In the genomic region with DNA sequence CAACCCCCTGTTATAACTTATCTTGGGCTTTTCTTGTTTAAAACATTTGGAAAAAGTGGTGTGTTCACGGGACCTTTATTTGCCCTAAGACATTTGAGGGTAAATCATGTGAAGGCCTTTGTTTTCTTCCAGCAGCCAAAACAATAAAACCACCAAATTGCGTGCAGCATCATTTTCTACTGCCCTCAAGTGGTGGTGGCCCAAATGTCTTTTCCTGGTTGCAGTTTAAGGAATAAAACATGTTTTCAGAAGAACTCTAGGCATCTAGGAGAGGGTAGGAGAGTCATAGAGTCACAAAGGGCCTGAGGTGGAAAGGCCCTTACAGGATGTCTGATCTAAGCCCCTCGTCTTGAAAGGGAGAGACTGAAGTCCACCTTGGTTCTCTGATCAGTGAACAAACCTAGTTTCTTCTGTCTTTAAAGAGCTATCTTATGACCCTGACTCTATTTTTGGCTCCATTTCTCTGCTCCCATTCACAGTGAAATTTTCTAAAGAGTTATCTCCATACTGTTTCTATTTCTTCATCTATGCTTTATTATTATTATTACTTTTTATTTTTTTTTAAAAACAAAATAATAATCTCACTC, we compare ENCODE assay signal across 8 cellular contexts. TPM values are rescaled to one million over a fixed set of nuclear protein-coding genes. Genes with fewer than 3 reads are reported as not detected.
A peak's percentile ranks its signal among the peaks of the same experiment; 100 is the strongest.
DNase-seq lines count a peak whose midpoint lies in the region; ATAC-seq and TF ChIP-seq lines count a peak whose summit lies in the region.

No MANE protein-coding gene starts in this region.

- ATAC-seq in naive thymus-derived CD4-positive, alpha-beta T cell: peak; percentile 60
- ATAC-seq in HG03045 (IDR thresholded peaks at IDR 0.05; ENCODE audit: unreplicated experiment): no peak
- no peak for ATAC-seq in GM21737 (IDR thresholded peaks at IDR 0.05; ENCODE audit: unreplicated experiment)

- no peaks in the 10 kb centered on the region for H3K36me3 ChIP-seq in GM06990 (ENCODE audit: control insufficient read depth, insufficient read depth, low read length)
- H3K36me3 ChIP-seq in esophagus muscularis mucosa: no peaks in the 10 kb centered on the region
- no peaks in the 10 kb centered on the region for H3K36me3 ChIP-seq in naive thymus-derived CD4-positive, alpha-beta T cell (ENCODE audit: control insufficient read depth in 2 of 3, insufficient read depth in 3 of 3, low read length in 3 of 3)

- peaks cover 6 to 8% (median 7%) of the 10 kb centered on the region in 4 donors for H3K4me1 ChIP-seq in esophagus muscularis mucosa
- peaks cover 0 to 8% of the 10 kb centered on the region in 2 donors for H3K4me1 ChIP-seq in naive thymus-derived CD4-positive, alpha-beta T cell (ENCODE audit: control insufficient read depth in 2 of 2, insufficient read depth in 2 of 2, low read length in 2 of 2)

- no peaks in the 10 kb centered on the region for H3K27me3 Mint-ChIP-seq in activated CD4-positive, alpha-beta T cell treated with anti-CD3 and anti-CD28 coated beads, Interleukin-2, amount 10 ng/mL, durations not matched to agents 24 days and 14 days
- H3K27me3 Mint-ChIP-seq in naive thymus-derived CD4-positive, alpha-beta T cell: no peaks in the 10 kb centered on the region

- H3K4me3 ChIP-seq in AG04449 (ENCODE audit: low read depth, low read length) (no peak overlapping the region), GM06990 (replicated peaks; ENCODE audit: low read depth, low read length) (no peak overlapping the region), esophagus muscularis mucosa (no peak overlapping the region)
- H3K4me3 ChIP-seq in naive thymus-derived CD4-positive, alpha-beta T cell (ENCODE audit: low read length): no peak overlapping the region

- no peak overlapping the region for H3K27ac ChIP-seq in esophagus muscularis mucosa (replicated peaks in 1 of 4)
- H3K27ac ChIP-seq in naive thymus-derived CD4-positive, alpha-beta T cell (ENCODE audit: low read depth, low read length): no peak overlapping the region

- H3K9me3 Mint-ChIP-seq in activated CD4-positive, alpha-beta T cell treated with anti-CD3 and anti-CD28 coated beads, Interleukin-2, amount 10 ng/mL, durations not matched to agents 24 days and 14 days: no peaks in the 10 kb centered on the region
- H3K9me3 Mint-ChIP-seq in naive thymus-derived CD4-positive, alpha-beta T cell: no peaks in the 10 kb centered on the region

- 19% methylated on average over 3 of the region's 3 CpGs for WGBS in esophagus muscularis mucosa

- H3K27ac Mint-ChIP-seq in activated CD4-positive, alpha-beta T cell treated with anti-CD3 and anti-CD28 coated beads, Interleukin-2, amount 10 ng/mL, durations not matched to agents 24 days and 14 days: no peak overlapping the region
- peak overlapping the region in 5 of 9 donors; percentile 8 to 84 (median 25) for H3K27ac Mint-ChIP-seq in naive thymus-derived CD4-positive, alpha-beta T cell

- H3K9me3 ChIP-seq in esophagus muscularis mucosa: peaks cover 0 to 6% (median 0%) of the 10 kb centered on the region in 4 donors
- no peaks in the 10 kb centered on the region for H3K9me3 ChIP-seq in naive thymus-derived CD4-positive, alpha-beta T cell (ENCODE audit: control insufficient read depth in 2 of 3, low read length in 3 of 3)

- POLR2A ChIA-PET in AG04449 (lab: Yijun Ruan, JAX): no interaction called here
- POLR2A ChIA-PET in naive thymus-derived CD4-positive, alpha-beta T cell (lab: Charles Lee): no interaction called here

- TF ChIP-seq POLR2A in esophagus muscularis mucosa (IDR thresholded peaks at IDR 0.05; ENCODE audit: low read depth): no peak

- peaks cover 17% of the 10 kb centered on the region for H3K4me1 Mint-ChIP-seq in activated CD4-positive, alpha-beta T cell treated with anti-CD3 and anti-CD28 coated beads, Interleukin-2, amount 10 ng/mL, durations not matched to agents 24 days and 14 days
- H3K4me1 Mint-ChIP-seq in naive thymus-derived CD4-positive, alpha-beta T cell: peaks cover 0 to 10% (median 2%) of the 10 kb centered on the region in 7 donors

- H3K27me3 ChIP-seq in GM06990 (replicated peaks; ENCODE audit: control insufficient read depth, insufficient read depth, low read length) (no peaks in the 10 kb centered on the region), esophagus muscularis mucosa (no peaks in the 10 kb centered on the region)
- H3K27me3 ChIP-seq in naive thymus-derived CD4-positive, alpha-beta T cell (ENCODE audit: control insufficient read depth in 2 of 2, insufficient read depth in 2 of 2, low read length in 2 of 2): no peaks in the 10 kb centered on the region

- TF ChIP-seq EP300 in esophagus muscularis mucosa (IDR thresholded peaks at IDR 0.05): no peak

- intact Hi-C loops in activated CD4-positive, alpha-beta T cell treated with anti-CD3 and anti-CD28 coated beads, Interleukin-2, amount 10 ng/mL, durations not matched to agents 24 days and 14 days (cut with micrococcal nuclease): no loop called here
- intact Hi-C loops in esophagus muscularis mucosa (cut with DNase I): loop anchor here (10.0 kb wide), 1 partner anchor 120 kb away; no protein-coding TSS in a partner anchor
- intact Hi-C loops in naive thymus-derived CD4-positive, alpha-beta T cell (cut with micrococcal nuclease): loop anchor here (2.0 to 10.0 kb wide), 6 partner anchors 70 to 342 kb away; no protein-coding TSS in a partner anchor

- no peak overlapping the region for H3K4me3 Mint-ChIP-seq in activated CD4-positive, alpha-beta T cell treated with anti-CD3 and anti-CD28 coated beads, Interleukin-2, amount 10 ng/mL, durations not matched to agents 24 days and 14 days
- no peak overlapping the region for H3K4me3 Mint-ChIP-seq in naive thymus-derived CD4-positive, alpha-beta T cell

- no peak for DNase-seq in AG04449 (ENCODE audit: low read depth, low spot score)
- DNase-seq in GM06990 (ENCODE audit: extremely low read depth, insufficient read length): no peak
- peak; percentile 16 for DNase-seq in NCI-H146 (lab: John Stamatoyannopoulos, UW)
- peak; percentile 79 for DNase-seq in activated CD4-positive, alpha-beta T cell treated with anti-CD3 and anti-CD28 coated beads, Interleukin-2, amount 10 ng/mL, durations not matched to agents 24 days and 14 days
- no peak for DNase-seq in esophagus muscularis mucosa (ENCODE audit: extremely low spot score)
- DNase-seq in naive thymus-derived CD4-positive, alpha-beta T cell: peak in 6 of 9 donors; percentile 11 to 34 (median 25)

- CTCF ChIA-PET in AG04449 (lab: Yijun Ruan, JAX): interaction anchor here (0.7 to 4.8 kb wide), 28 partner anchors 9 to 354 kb away, joined by 3 to 68 read pairs (median 4); partner anchors contain the start of gene EPS15
- CTCF ChIA-PET in naive thymus-derived CD4-positive, alpha-beta T cell (lab: Charles Lee): interaction anchor here (0.6 to 1.1 kb wide), 5 partner anchors 12 to 102 kb away, joined by 3 to 4 read pairs (median 3); no protein-coding TSS in a partner anchor

- H3K36me3 Mint-ChIP-seq in activated CD4-positive, alpha-beta T cell treated with anti-CD3 and anti-CD28 coated beads, Interleukin-2, amount 10 ng/mL, durations not matched to agents 24 days and 14 days (ENCODE audit: low read depth): no peaks in the 10 kb centered on the region
- H3K36me3 Mint-ChIP-seq in naive thymus-derived CD4-positive, alpha-beta T cell: peaks cover 0 to 1% (median 0%) of the 10 kb centered on the region in 5 donors

- TF ChIP-seq CTCF in AG04449 (IDR thresholded peaks at IDR 0.05; ENCODE audit: insufficient read depth, low read length, missing control alignments): peak; percentile 70
- peak; percentile 84 for TF ChIP-seq CTCF in GM06990 (IDR thresholded peaks at IDR 0.05; ENCODE audit: insufficient read depth, low read length, poor library complexity, severe bottlenecking)
- TF ChIP-seq CTCF in esophagus muscularis mucosa (IDR thresholded peaks at IDR 0.05): peak; percentile 61 to 75 (median 67)

RNA-seq across cellular contexts. Expression of gene EPS15, which starts 16.0 kb away (rescaled TPM):
- total RNA-seq in activated CD4-positive, alpha-beta T cell treated with anti-CD3 and anti-CD28 coated beads, Interleukin-2, amount 10 ng/mL, durations not matched to agents 24 days and 14 days: 55.0 and 62.6 TPM in 2 replicates
- 10 to 100 TPM; 49.8 to 84.3 (median 62.5) TPM for total RNA-seq in esophagus muscularis mucosa
- total RNA-seq in naive thymus-derived CD4-positive, alpha-beta T cell: 10 to 100 TPM; 44.8 to 79.9 (median 53.5) TPM
- 10 to 100 TPM; 32.3 to 37.2 TPM for polyA plus RNA-seq in naive thymus-derived CD4-positive, alpha-beta T cell

Comparison
In these comparisons a context has a peak if more than half of its experiments do, and no peak if none do; other contexts are left out.
1. DNase-seq: peak in NCI-H146 (single experiment), activated CD4-positive, alpha-beta T cell treated with anti-CD3 and anti-CD28 coated beads, Interleukin-2, amount 10 ng/mL, durations not matched to agents 24 days and 14 days (single experiment) and naive thymus-derived CD4-positive, alpha-beta T cell (6 of 9); none in AG04449 (single experiment), GM06990 (single experiment) and esophagus muscularis mucosa (single experiment).
2. Peak in every context shown above with its lines, with median percentiles within 50 percentile points of each other: CTCF ChIP-seq.